ENCODE assay signal across 32 cellular contexts in genomic region chr3:170532573-170532972, GRCh38. TPM values are rescaled to one million over a fixed set of nuclear protein-coding genes. Genes with fewer than 3 reads are reported as not detected.
DNase-seq lines count a peak whose midpoint lies in the region; FAIRE-seq and TF ChIP-seq lines count a peak whose summit lies in the region.
"Had no signal": no experiment of that assay in that cellular context is flagged by ENCODE, and none has a peak within 500 bp of the region (broad histone marks: within the 10 kb centered on the region; RNA-seq: fewer than 3 reads in every experiment).

No MANE protein-coding gene starts in this region.

- TF ChIP-seq CTCF in WERI-Rb-1 (IDR thresholded peaks at IDR 0.05; ENCODE audit: low read depth, low read length) = no peak
- no peak for TF ChIP-seq CTCF in vagina (IDR thresholded peaks at IDR 0.05)
- TF ChIP-seq CTCF in tibial artery (IDR thresholded peaks at IDR 0.05) = no peak

- no peaks in the 10 kb centered on the region for H3K4me1 ChIP-seq in vagina
- no peaks in the 10 kb centered on the region for H3K4me1 ChIP-seq in tibial artery
- H3K4me1 ChIP-seq: esophagus muscularis mucosa, gastroesophageal sphincter, left lung had no signal

- no peaks in the 10 kb centered on the region for H3K9me3 ChIP-seq in WERI-Rb-1 (ENCODE audit: severe bottlenecking)
- no peaks in the 10 kb centered on the region for H3K9me3 ChIP-seq in vagina
- H3K9me3 ChIP-seq in tibial artery = no peaks in the 10 kb centered on the region
- H3K9me3 ChIP-seq: esophagus muscularis mucosa, gastroesophageal sphincter, left lung, SJSA1 had no signal

- intact Hi-C loops in vagina (cut with DNase I) = no loop called here
- intact Hi-C loops in tibial artery (cut with DNase I; ENCODE audit: low total_unique reads) = no loop called here

- FAIRE-seq in frontal cortex (lab: Jason Lieb, UNC) = no peak
- FAIRE-seq: colon, RCC 7860 had no signal

- DNase-seq in NCI-H1417 (lab: John Stamatoyannopoulos, UW) (peak; percentile 44 to 84 (median 76)), NCI-H1417 treated with DMSO at 0.1 percent for 48 hours (lab: John Stamatoyannopoulos, UW) (no peak), NCI-H2107 treated with DMSO at 0.1 percent for 48 hours (lab: John Stamatoyannopoulos, UW; ENCODE audit: unreplicated experiment) (peak; percentile 88), WERI-Rb-1 (peak; percentile 25), vagina (ENCODE audit: extremely low spot score in 2 of 2) (no peak), tibial artery (no peak), frontal cortex (ENCODE audit: low spot score in 2 of 2) (no peak)
- DNase-seq: 8988T; activated CD4-positive, alpha-beta T cell treated with anti-CD3 and anti-CD28 coated beads for 4 hours; activated naive CD4-positive, alpha-beta T cell treated with Interleukin-2 at 50 U/mL for 16 hours; activated T-cell treated with anti-CD3 and anti-CD28 coated beads, Interleukin-2, amount 50 U/mL, for 24 hours; CD4-positive, alpha-beta T cell; effector memory CD8-positive, alpha-beta T cell; hippocampal formation; immature natural killer cell; left lung; naive thymus-derived CD4-positive, alpha-beta T cell; stimulated activated CD4-positive, alpha-beta T cell treated with anti-CD3 and anti-CD28 coated beads, Interleukin-2, amount 100 ng/mL, for 24 hours; T-helper 17 cell had no signal

- no peak for TF ChIP-seq RAD21 in Ishikawa (IDR thresholded peaks at IDR 0.05; ENCODE audit: low read depth)

- no peak for TF ChIP-seq POLR2A in vagina (IDR thresholded peaks at IDR 0.05)

- H3K4me3 ChIP-seq in WERI-Rb-1 (ENCODE audit: low read depth, low read length) (no peak overlapping the region), vagina (no peak overlapping the region), tibial artery (no peak overlapping the region)
- H3K4me3 ChIP-seq: esophagus muscularis mucosa, gastroesophageal sphincter, GM23338, left lung, SJSA1, smooth muscle cell had no signal

- H3K27ac ChIP-seq in WERI-Rb-1 (no peak overlapping the region), vagina (no peak overlapping the region), tibial artery (no peak overlapping the region)
- H3K27ac ChIP-seq: esophagus muscularis mucosa, gastroesophageal sphincter, KMS-11, left lung, SJSA1 had no signal

- TF ChIP-seq EP300 in Ishikawa (IDR thresholded peaks at IDR 0.05; ENCODE audit: borderline replicate concordance) = no peak

- H3K27me3 ChIP-seq in WERI-Rb-1 (ENCODE audit: insufficient read depth, low read depth, severe bottlenecking) = peaks cover 5% of the 10 kb centered on the region
- no peaks in the 10 kb centered on the region for H3K27me3 ChIP-seq in vagina
- H3K27me3 ChIP-seq in tibial artery = no peaks in the 10 kb centered on the region
- H3K27me3 ChIP-seq: esophagus muscularis mucosa, gastroesophageal sphincter, left lung, SJSA1 had no signal

- H3K36me3 ChIP-seq in WERI-Rb-1 (no peaks in the 10 kb centered on the region), vagina (no peaks in the 10 kb centered on the region), tibial artery (no peaks in the 10 kb centered on the region)
- H3K36me3 ChIP-seq: esophagus muscularis mucosa, gastroesophageal sphincter, left lung, SJSA1 had no signal

TF ChIP-seq in Ishikawa, 13 proteins besides CTCF, POLR2A, EP300 and RAD21:
- TF ChIP-seq TCF12 (IDR thresholded peaks at IDR 0.05; ENCODE audit: low read depth) (no peak), NFIC (IDR thresholded peaks at IDR 0.05) (peak; percentile 61), CEBPB (IDR thresholded peaks at IDR 0.05) (no peak), ZBTB7A (IDR thresholded peaks at IDR 0.05; ENCODE audit: low read depth) (no peak)
TF ChIP-seq in Ishikawa: peak in this region for 1.

RNA-seq across cellular contexts. Expression of gene SLC7A14, which starts 53.3 kb away (rescaled TPM):
- 1.2 TPM for total RNA-seq in vagina
- total RNA-seq in frontal cortex = 6.9 TPM
- total RNA-seq: activated CD8-positive, alpha-beta memory T cell treated with anti-CD3 and anti-CD28 coated beads for 36 hours; CD4-positive, alpha-beta T cell; HT1080; left lung; naive thymus-derived CD4-positive, alpha-beta T cell; SJSA1; smooth muscle cell; subcutaneous adipose tissue; T-helper 17 cell; ureter had no signal

Comparison
In these comparisons a context has a peak if more than half of its experiments do, and no peak if none do; other contexts are left out.
1. DNase-seq: peak in NCI-H1417 (3 of 3), NCI-H2107 treated with DMSO at 0.1 percent for 48 hours (single experiment) and WERI-Rb-1 (single experiment); none in NCI-H1417 treated with DMSO at 0.1 percent for 48 hours (single experiment), vagina (0 of 2), tibial artery (0 of 2) and frontal cortex (0 of 2).